7 cellular contexts compared by ENCODE assay signal in genomic region chr5:134838361-134838760, GRCh38. TPM values are rescaled to one million over a fixed set of nuclear protein-coding genes. Genes with fewer than 3 reads are reported as not detected.
DNase-seq lines count a peak whose midpoint lies in the region; ATAC-seq and TF ChIP-seq lines count a peak whose summit lies in the region.
"Not testable (repeated sequence)": the region's sequence is repeated elsewhere in the genome, so short reads cannot be mapped to it uniquely, and the experiment has no call there.

No MANE protein-coding gene starts in this region.

- H3K27ac Mint-ChIP-seq in H9 (peak overlapping the region in 2 of 3 experiments; percentile 34 to 47; a peak in 2 of 7 replicates), progenitor cell of endocrine pancreas (peak overlapping the region; percentile 41)
- peak overlapping the region; percentile 5 for H3K27ac Mint-ChIP-seq in activated CD8-positive, alpha-beta T cell treated with anti-CD3 and anti-CD28 coated beads, Interleukin-2, amount 10 ng/mL, durations not matched to agents 7 days and 5 days

- H3K27me3 Mint-ChIP-seq in H9 (ENCODE audit: low read depth); activated CD8-positive, alpha-beta T cell treated with anti-CD3 and anti-CD28 coated beads, Interleukin-2, amount 10 ng/mL, durations not matched to agents 7 days and 5 days (ENCODE audit: low read depth); progenitor cell of endocrine pancreas: not testable (repeated sequence)

- intact Hi-C loops in left lung (cut with DNase I); lower lobe of right lung (cut with DNase I): not testable (repeated sequence)

- WGBS in H9 (ENCODE audit: extremely low coverage, insufficient read length, low lambda C conversion rate), result no CpG with 5 or more reads among the region's 9 CpGs
- 75% methylated on average over 9 of the region's 9 CpGs for WGBS in hepatocyte (ENCODE audit: low lambda C conversion rate, missing lambda C conversion rate)
- 77 to 83% methylated on average over 9 of the region's 9 CpGs for WGBS in upper lobe of left lung, 2 donors

- H3K27me3 ChIP-seq in H9 (ENCODE audit: insufficient read depth, low read length); hepatocyte; left lung; lower lobe of right lung (ENCODE audit: low read depth); upper lobe of left lung: not testable (repeated sequence)

- POLR2A ChIA-PET in activated CD8-positive, alpha-beta T cell treated with anti-CD3 and anti-CD28 coated beads, Interleukin-2, amount 10 ng/mL, durations not matched to agents 7 days and 5 days (lab: Charles Lee), result not testable (repeated sequence)

- H3K56ac ChIP-seq in H9 (ENCODE audit: insufficient read length, low read depth, low read length), result not testable (repeated sequence)

- not testable (repeated sequence) for H3K18ac ChIP-seq in H9 (ENCODE audit: insufficient read length, low read depth, low read length)

- not testable (repeated sequence) for H3K4me1 Mint-ChIP-seq in H9; activated CD8-positive, alpha-beta T cell treated with anti-CD3 and anti-CD28 coated beads, Interleukin-2, amount 10 ng/mL, durations not matched to agents 7 days and 5 days (ENCODE audit: low read depth); progenitor cell of endocrine pancreas (ENCODE audit: low read depth)

- CTCF ChIA-PET in activated CD8-positive, alpha-beta T cell treated with anti-CD3 and anti-CD28 coated beads, Interleukin-2, amount 10 ng/mL, durations not matched to agents 7 days and 5 days (lab: Charles Lee), result not testable (repeated sequence)

- not testable (repeated sequence) for H3K9me3 ChIP-seq in H9 (ENCODE audit: control insufficient read depth, low read depth, low read length); hepatocyte (ENCODE audit: low read depth); left lung; lower lobe of right lung; upper lobe of left lung

- not testable (repeated sequence) for H3K4me3 Mint-ChIP-seq in H9; activated CD8-positive, alpha-beta T cell treated with anti-CD3 and anti-CD28 coated beads, Interleukin-2, amount 10 ng/mL, durations not matched to agents 7 days and 5 days; progenitor cell of endocrine pancreas (ENCODE audit: low read depth)

- not testable (repeated sequence) for H3K4me2 ChIP-seq in H9 (ENCODE audit: insufficient read depth, insufficient read length, low read length)
- peak overlapping the region; percentile 27 for H3K4me2 ChIP-seq in hepatocyte

- not testable (repeated sequence) for H3K23me2 ChIP-seq in H9 (ENCODE audit: insufficient read length, low read depth, low read length, poor library complexity, severe bottlenecking)

- not testable (repeated sequence) for DNase-seq in H9; activated CD8-positive, alpha-beta T cell treated with anti-CD3 and anti-CD28 coated beads, Interleukin-2, amount 10 ng/mL, durations not matched to agents 7 days and 5 days; hepatocyte (ENCODE audit: low spot score); left lung; lower lobe of right lung; progenitor cell of endocrine pancreas (ENCODE audit: low spot score, unreplicated experiment)
- DNase-seq in upper lobe of left lung, result peak in 1 of 2 donors; percentile 28

- H2BK20ac ChIP-seq in H9 (ENCODE audit: low read depth, low read length, poor library complexity, severe bottlenecking), result not testable (repeated sequence)

- not testable (repeated sequence) for H3K4me3 ChIP-seq in hepatocyte, left lung, lower lobe of right lung, upper lobe of left lung

- not testable (repeated sequence) for H3K4me1 ChIP-seq in H9 (ENCODE audit: insufficient read depth, low read length); hepatocyte (ENCODE audit: insufficient read depth); left lung; lower lobe of right lung; upper lobe of left lung

- ATAC-seq in activated CD8-positive, alpha-beta T cell treated with anti-CD3 and anti-CD28 coated beads, Interleukin-2, amount 10 ng/mL, durations not matched to agents 7 days and 5 days, result not testable (repeated sequence)
- peak; percentile 63 for ATAC-seq in left lung
- peak; percentile 68 to 88 for ATAC-seq in lower lobe of right lung
- peak; percentile 31 to 77 for ATAC-seq in upper lobe of left lung (ENCODE audit: low FRiP score in 2 of 2)

- not testable (repeated sequence) for H3T11ph ChIP-seq in H9 (ENCODE audit: low read length)

- not testable (repeated sequence) for H2BK15ac ChIP-seq in H9 (ENCODE audit: low read depth, low read length)

- not testable (repeated sequence) for H2BK12ac ChIP-seq in H9 (ENCODE audit: insufficient read length, low read depth, low read length)

- H2BK120ac ChIP-seq in H9 (ENCODE audit: low read depth, low read length, poor library complexity, severe bottlenecking), result not testable (repeated sequence)

- TF ChIP-seq POLR2A in upper lobe of left lung (IDR thresholded peaks at IDR 0.05), result not testable (repeated sequence)

- not testable (repeated sequence) for H2BK5ac ChIP-seq in H9 (ENCODE audit: insufficient read length, low read length)

- H2AK5ac ChIP-seq in H9 (ENCODE audit: insufficient read length, low read length), result not testable (repeated sequence)

- not testable (repeated sequence) for H3K23ac ChIP-seq in H9 (ENCODE audit: insufficient read length, low read depth, low read length)

- not testable (repeated sequence) for H3K79me2 ChIP-seq in H9 (ENCODE audit: insufficient read depth, low read length); hepatocyte

- not testable (repeated sequence) for H3K9me3 Mint-ChIP-seq in H9; activated CD8-positive, alpha-beta T cell treated with anti-CD3 and anti-CD28 coated beads, Interleukin-2, amount 10 ng/mL, durations not matched to agents 7 days and 5 days (ENCODE audit: insufficient read depth); progenitor cell of endocrine pancreas (ENCODE audit: low read depth)

- H3K4ac ChIP-seq in H9 (ENCODE audit: low read depth, low read length), result not testable (repeated sequence)

- not testable (repeated sequence) for H3K79me1 ChIP-seq in H9 (ENCODE audit: insufficient read depth, low read depth, low read length, poor library complexity, severe bottlenecking)

- H4K8ac ChIP-seq in H9 (replicated peaks; ENCODE audit: insufficient read length, low read depth, low read length), result not testable (repeated sequence)

- not testable (repeated sequence) for H3K9ac ChIP-seq in H9 (ENCODE audit: extremely low read depth, insufficient read length, low read length)

- H4K20me1 ChIP-seq in H9 (ENCODE audit: control insufficient read depth, insufficient read depth, insufficient read length); hepatocyte (ENCODE audit: insufficient read depth, poor library complexity, severe bottlenecking): not testable (repeated sequence)

- not testable (repeated sequence) for H4K5ac ChIP-seq in H9 (ENCODE audit: insufficient read length, low read depth, low read length)

- not testable (repeated sequence) for H3K36me3 ChIP-seq in hepatocyte (replicated peaks; ENCODE audit: insufficient read depth, low read depth)
- peaks cover 0 to 65% of the 10 kb centered on the region in 2 donors for H3K36me3 ChIP-seq in left lung
- peaks cover 36% of the 10 kb centered on the region for H3K36me3 ChIP-seq in lower lobe of right lung
- H3K36me3 ChIP-seq in upper lobe of left lung, result peaks cover 0 to 42% (median 8%) of the 10 kb centered on the region in 4 donors

- H3K27ac ChIP-seq in H9 (ENCODE audit: insufficient read length, low read depth, low read length); upper lobe of left lung: not testable (repeated sequence)
- H3K27ac ChIP-seq in hepatocyte (peak overlapping the region; percentile 48), left lung (peak overlapping the region in 1 of 2 donors; percentile 20), lower lobe of right lung (peak overlapping the region; percentile 24)

- not testable (repeated sequence) for TF ChIP-seq CTCF in H9 (conservative IDR thresholded peaks at IDR 0.05); hepatocyte (IDR thresholded peaks at IDR 0.05; ENCODE audit: poor library complexity); left lung (IDR thresholded peaks at IDR 0.05); lower lobe of right lung (IDR thresholded peaks at IDR 0.05); progenitor cell of endocrine pancreas (IDR thresholded peaks at IDR 0.05; ENCODE audit: unreplicated experiment); upper lobe of left lung (IDR thresholded peaks at IDR 0.05)

- not testable (repeated sequence) for H2AFZ ChIP-seq in H9 (ENCODE audit: low read length); hepatocyte

- H3K36me3 Mint-ChIP-seq in H9 (ENCODE audit: insufficient read depth in 1 of 3, low read depth in 3 of 3) (peaks cover 30 to 55% (median 41%) of the 10 kb centered on the region in 3 experiments), progenitor cell of endocrine pancreas (ENCODE audit: insufficient read depth) (peaks cover 22% of the 10 kb centered on the region)
- peaks cover 12% of the 10 kb centered on the region for H3K36me3 Mint-ChIP-seq in activated CD8-positive, alpha-beta T cell treated with anti-CD3 and anti-CD28 coated beads, Interleukin-2, amount 10 ng/mL, durations not matched to agents 7 days and 5 days (ENCODE audit: low read depth)

- TF ChIP-seq EP300 in upper lobe of left lung (IDR thresholded peaks at IDR 0.05), result not testable (repeated sequence)

- not testable (repeated sequence) for H4K91ac ChIP-seq in H9 (ENCODE audit: insufficient read length, low read depth, low read length)

- not testable (repeated sequence) for H3K9me2 ChIP-seq in hepatocyte (replicated peaks; ENCODE audit: insufficient read depth)

- not testable (repeated sequence) for H3K14ac ChIP-seq in H9 (ENCODE audit: insufficient read depth, low read length)

RNA-seq across cellular contexts. Expression of gene C5orf24, which starts 7.4 kb away (rescaled TPM):
- 22.5 and 22.6 TPM in 2 replicates for total RNA-seq in H9 (2021)
- 10 to 100 TPM; 25.8 to 30.5 TPM for total RNA-seq in activated CD8-positive, alpha-beta T cell treated with anti-CD3 and anti-CD28 coated beads, Interleukin-2, amount 10 ng/mL, durations not matched to agents 7 days and 5 days
- 67.0 and 70.4 TPM in 2 replicates for total RNA-seq in hepatocyte
- 27.3 and 29.2 TPM in 2 replicates for polyA plus RNA-seq in hepatocyte
- 10 to 100 TPM; 50.8 to 64.4 TPM for total RNA-seq in left lung
- total RNA-seq in lower lobe of right lung, result 47.9 TPM
- 59.2 and 62.2 TPM in 2 replicates for total RNA-seq in progenitor cell of endocrine pancreas
- 10 to 100 TPM; 22.5 to 56.4 (median 35.5) TPM for total RNA-seq in upper lobe of left lung

RNA-seq across cellular contexts. Expression of gene TXNDC15, which starts 35.8 kb away (rescaled TPM):
- total RNA-seq in H9 (2021), result 31.3 and 31.7 TPM in 2 replicates
- 10 to 100 TPM; 42.6 to 46.7 TPM for total RNA-seq in activated CD8-positive, alpha-beta T cell treated with anti-CD3 and anti-CD28 coated beads, Interleukin-2, amount 10 ng/mL, durations not matched to agents 7 days and 5 days
- total RNA-seq in hepatocyte, result 76.0 and 95.4 TPM in 2 replicates
- 56.7 and 58.0 TPM in 2 replicates for polyA plus RNA-seq in hepatocyte
- 10 to 100 TPM; 61.9 to 78.2 TPM for total RNA-seq in left lung
- 56.8 TPM for total RNA-seq in lower lobe of right lung
- total RNA-seq in progenitor cell of endocrine pancreas, result 43.9 and 46.5 TPM in 2 replicates
- total RNA-seq in upper lobe of left lung, result 10 to 100 TPM; 49.6 to 78.4 (median 67.2) TPM
